1 cellular context compared by ENCODE assay signal in genomic region chr22:23893957-23894709, GRCh38.
A peak's percentile ranks its signal among the peaks of the same experiment; 100 is the strongest.
TF ChIP-seq lines count a peak whose summit lies in the region.

Gene MIF (plus strand): TSS chr22:23894383. CDS start chr22:23894475, 92 bp downstream.

TF ChIP-seq in HepG2, 621 proteins besides CTCF, POLR2A, EP300 and RAD21 (continued from another document and continues in another):
- TF ChIP-seq NONO (IDR thresholded peaks at IDR 0.05) (no peak), NONO (CRISPR knock-in tag; conservative IDR thresholded peaks at IDR 0.05) (peak; percentile 86), ZNF225 (CRISPR knock-in tag; IDR thresholded peaks at IDR 0.05) (no peak), TERF1 (CRISPR knock-in tag; IDR thresholded peaks at IDR 0.05) (no peak), SNAPC2 (CRISPR knock-in tag; IDR thresholded peaks at IDR 0.05) (peak; percentile 72; the same call in 1 of the 2 replicates), ESRRA (CRISPR knock-in tag; IDR thresholded peaks at IDR 0.05; ENCODE audit: low read depth) (0 out of 2 replicates have a peak, but pooled peaks have one; percentile 51), ZNF367 (CRISPR knock-in tag; IDR thresholded peaks at IDR 0.05; ENCODE audit: borderline replicate concordance) (peak; percentile 63; the same call in 1 of the 2 replicates), DR1 (CRISPR knock-in tag; IDR thresholded peaks at IDR 0.05) (no peak), ZNF564 (CRISPR knock-in tag; IDR thresholded peaks at IDR 0.05) (peak; percentile 21), MAX (IDR thresholded peaks at IDR 0.05) (peak; percentile 81), ZNF33A (CRISPR knock-in tag; IDR thresholded peaks at IDR 0.05; ENCODE audit: borderline replicate concordance) (peak; percentile 80; the same call in 1 of the 2 replicates), ZNF558 (CRISPR knock-in tag; IDR thresholded peaks at IDR 0.05; ENCODE audit: borderline replicate concordance) (peak; percentile 34; the same call in 1 of the 2 replicates), NR3C1 (CRISPR knock-in tag; IDR thresholded peaks at IDR 0.05) (no peak), ARID4A (CRISPR knock-in tag; IDR thresholded peaks at IDR 0.05; ENCODE audit: borderline replicate concordance) (peak; percentile 76), TEAD2 (CRISPR knock-in tag; IDR thresholded peaks at IDR 0.05) (0 out of 2 replicates have a peak, but pooled peaks have one; percentile 10), MTA3 (CRISPR knock-in tag; IDR thresholded peaks at IDR 0.05) (no peak), YEATS4 (CRISPR knock-in tag; IDR thresholded peaks at IDR 0.05; ENCODE audit: borderline replicate concordance) (peak; percentile 70; the same call in 1 of the 2 replicates), PRDM4 (CRISPR knock-in tag; IDR thresholded peaks at IDR 0.05; ENCODE audit: borderline replicate concordance) (no peak), SAP130 (CRISPR knock-in tag; IDR thresholded peaks at IDR 0.05; ENCODE audit: low read depth) (peak; percentile 83), REPIN1 (CRISPR knock-in tag; IDR thresholded peaks at IDR 0.05; ENCODE audit: borderline replicate concordance, low read depth) (peak; percentile 91; the same call in 1 of the 2 replicates), ZNF770 (CRISPR knock-in tag; IDR thresholded peaks at IDR 0.05) (no peak), GTF3A (CRISPR knock-in tag; conservative IDR thresholded peaks at IDR 0.05) (0 out of 2 replicates have a peak, but pooled peaks have one; percentile 83), MYPOP (CRISPR knock-in tag; IDR thresholded peaks at IDR 0.05) (no peak), ZMAT3 (CRISPR knock-in tag; conservative IDR thresholded peaks at IDR 0.05) (peak; percentile 74; the same call in 1 of the 2 replicates), ZHX2 (IDR thresholded peaks at IDR 0.05; ENCODE audit: low read depth) (peak; percentile 15; the same call in 1 of the 2 replicates), ZHX2 (CRISPR knock-in tag; IDR thresholded peaks at IDR 0.05; ENCODE audit: borderline replicate concordance) (no peak), ZNF451 (CRISPR knock-in tag; IDR thresholded peaks at IDR 0.05) (peak; percentile 92), ZNF264 (CRISPR knock-in tag; IDR thresholded peaks at IDR 0.05) (no peak), ZBTB2 (CRISPR knock-in tag; IDR thresholded peaks at IDR 0.05; ENCODE audit: low read depth) (peak; percentile 78; the same call in 1 of the 2 replicates), TAF1 (CRISPR knock-in tag; IDR thresholded peaks at IDR 0.05) (peak; percentile 78), SP2 (CRISPR knock-in tag; IDR thresholded peaks at IDR 0.05) (0 out of 2 replicates have a peak, but pooled peaks have one; percentile 22), YEATS2 (CRISPR knock-in tag; IDR thresholded peaks at IDR 0.05; ENCODE audit: borderline replicate concordance) (peak; percentile 66; the same call in 1 of the 2 replicates), CHD2 (IDR thresholded peaks at IDR 0.05; ENCODE audit: low read depth, low read length) (no peak), ZNF670 (CRISPR knock-in tag; IDR thresholded peaks at IDR 0.05; ENCODE audit: borderline replicate concordance) (peak; percentile 86), MXD4 (CRISPR knock-in tag; IDR thresholded peaks at IDR 0.05) (0 out of 2 replicates have a peak, but pooled peaks have one; percentile 40), BORCS8-MEF2B (CRISPR knock-in tag; IDR thresholded peaks at IDR 0.05) (peak; percentile 80; the same call in 1 of the 2 replicates), TFDP2 (CRISPR knock-in tag; IDR thresholded peaks at IDR 0.05) (no peak; the same call in 1 of the 2 replicates), ZMAT5 (CRISPR knock-in tag; IDR thresholded peaks at IDR 0.05; ENCODE audit: borderline replicate concordance, low read depth) (no peak), ZNF709 (CRISPR knock-in tag; IDR thresholded peaks at IDR 0.05) (peak; percentile 40; the same call in 1 of the 2 replicates), CREM (IDR thresholded peaks at IDR 0.05) (no peak; the same call in 1 of the 2 replicates), CREM (CRISPR knock-in tag; IDR thresholded peaks at IDR 0.05) (no peak)
